ENCODE assay signal across 19 cellular contexts in genomic region chr19:39339636-39340035, GRCh38. TPM values are rescaled to one million over a fixed set of nuclear protein-coding genes. Genes with fewer than 3 reads are reported as not detected.
DNase-seq lines count a peak whose midpoint lies in the region; ATAC-seq, FAIRE-seq and TF ChIP-seq lines count a peak whose summit lies in the region.
"Had no signal": no experiment of that assay in that cellular context is flagged by ENCODE, and none has a peak within 500 bp of the region (broad histone marks: within the 10 kb centered on the region; RNA-seq: fewer than 3 reads in every experiment).

No MANE protein-coding gene starts in this region.

- H3K4me1 Mint-ChIP-seq in T-helper 1 cell treated with Interleukin-12 subunit alpha and Interleukin-12 subunit beta and Interleukin-4 antibody, amounts not matched to agents 30 μg/mL and 1 μg/mL, for 36 hours (ENCODE audit: low read depth): peaks cover 54% of the 10 kb centered on the region
- peaks cover 53% of the 10 kb centered on the region for H3K4me1 Mint-ChIP-seq in activated CD8-positive, alpha-beta T cell treated with anti-CD3 and anti-CD28 coated beads for 36 hours (ENCODE audit: low read depth)
- peaks cover 59 to 73% (median 67%) of the 10 kb centered on the region in 7 donors for H3K4me1 Mint-ChIP-seq in naive thymus-derived CD4-positive, alpha-beta T cell

- no peak for TF ChIP-seq CTCF in activated CD8-positive, alpha-beta T cell treated with anti-CD3 and anti-CD28 coated beads for 36 hours (IDR thresholded peaks at IDR 0.05)

- TF ChIP-seq POLR2A in GM12891 (IDR thresholded peaks at IDR 0.05; ENCODE audit: low read depth, low read length): no peak

- FAIRE-seq in GM12891 (lab: Jason Lieb, UNC): peak; percentile 88

- H3K4me3 ChIP-seq in naive thymus-derived CD4-positive, alpha-beta T cell (ENCODE audit: low read length): no peak overlapping the region
- H3K4me3 ChIP-seq: Peyer's patch had no signal

- peak overlapping the region; percentile 78 for H3K27ac ChIP-seq in naive thymus-derived CD4-positive, alpha-beta T cell (ENCODE audit: low read depth, low read length)
- H3K27ac ChIP-seq: 22Rv1 had no signal

- H3K4me1 ChIP-seq in naive thymus-derived CD4-positive, alpha-beta T cell (ENCODE audit: control insufficient read depth in 2 of 2, insufficient read depth in 2 of 2, low read length in 2 of 2): peaks cover 31 to 50% of the 10 kb centered on the region in 2 donors

- intact Hi-C loops in activated CD8-positive, alpha-beta T cell treated with anti-CD3 and anti-CD28 coated beads for 36 hours (cut with micrococcal nuclease): loop anchor here (5.0 to 10.0 kb wide), 2 partner anchors 73 to 215 kb away; partner anchors contain the start of genes PAK4 and PLEKHG2
- intact Hi-C loops in naive thymus-derived CD4-positive, alpha-beta T cell (cut with micrococcal nuclease): loop anchor here (2.0 to 10.0 kb wide), 12 partner anchors 19 to 1923 kb away; partner anchors contain the start of genes COQ8B (in 1 of the 2), DYRK1B (in 1 of the 2), EID2B (in 1 of the 2) and HNRNPUL1 (in 1 of the 2)

- no peak for ATAC-seq in activated CD8-positive, alpha-beta T cell treated with anti-CD3 and anti-CD28 coated beads for 36 hours
- ATAC-seq in naive thymus-derived CD4-positive, alpha-beta T cell: no peak
- ATAC-seq: WTC11 had no signal

- H3K27ac Mint-ChIP-seq in T-helper 1 cell treated with Interleukin-12 subunit alpha and Interleukin-12 subunit beta and Interleukin-4 antibody, amounts not matched to agents 30 μg/mL and 1 μg/mL, for 36 hours: peak overlapping the region; percentile 88
- H3K27ac Mint-ChIP-seq in activated CD8-positive, alpha-beta T cell treated with anti-CD3 and anti-CD28 coated beads for 36 hours: peak overlapping the region; percentile 94
- H3K27ac Mint-ChIP-seq in naive thymus-derived CD4-positive, alpha-beta T cell: peak overlapping the region; percentile 36 to 97 (median 96)
- H3K27ac Mint-ChIP-seq: WTC11 had no signal

- no peak for DNase-seq in T-helper 1 cell
- DNase-seq in GM12891 (ENCODE audit: insufficient read length, low spot score): no peak
- no peak for DNase-seq in activated CD8-positive, alpha-beta T cell treated with anti-CD3 and anti-CD28 coated beads for 36 hours
- no peak for DNase-seq in naive thymus-derived CD4-positive, alpha-beta T cell
- DNase-seq in cerebellar cortex (ENCODE audit: low spot score): no peak
- no peak for DNase-seq in hippocampal formation (lab: John Stamatoyannopoulos, UW)
- DNase-seq in NCI-H82 (lab: John Stamatoyannopoulos, UW): no peak
- DNase-seq: effector memory CD4-positive, alpha-beta T cell; NCI-H2081; NCI-H526; Peyer's patch had no signal

- peak overlapping the region; percentile 93 for H3K4me3 Mint-ChIP-seq in T-helper 1 cell treated with Interleukin-12 subunit alpha and Interleukin-12 subunit beta and Interleukin-4 antibody, amounts not matched to agents 30 μg/mL and 1 μg/mL, for 36 hours
- peak overlapping the region; percentile 88 for H3K4me3 Mint-ChIP-seq in activated CD8-positive, alpha-beta T cell treated with anti-CD3 and anti-CD28 coated beads for 36 hours
- H3K4me3 Mint-ChIP-seq in naive thymus-derived CD4-positive, alpha-beta T cell: peak overlapping the region in 8 of 10 donors; percentile 52 to 100 (median 96)

- POLR2A ChIA-PET in activated CD8-positive, alpha-beta T cell treated with anti-CD3 and anti-CD28 coated beads for 36 hours (lab: Charles Lee): no interaction called here
- POLR2A ChIA-PET in naive thymus-derived CD4-positive, alpha-beta T cell (lab: Charles Lee): interaction anchor here (0.7 to 1.5 kb wide), 4 partner anchors 63 to 268 kb away, joined by 3 to 7 read pairs (median 3); partner anchors contain the start of gene PLEKHG2

- H3K9me3 ChIP-seq in naive thymus-derived CD4-positive, alpha-beta T cell (ENCODE audit: control insufficient read depth in 2 of 3, low read length in 3 of 3): no peaks in the 10 kb centered on the region
- H3K9me3 ChIP-seq: Peyer's patch had no signal

- no peaks in the 10 kb centered on the region for H3K27me3 Mint-ChIP-seq in T-helper 1 cell treated with Interleukin-12 subunit alpha and Interleukin-12 subunit beta and Interleukin-4 antibody, amounts not matched to agents 30 μg/mL and 1 μg/mL, for 36 hours (ENCODE audit: low read depth)
- H3K27me3 Mint-ChIP-seq in activated CD8-positive, alpha-beta T cell treated with anti-CD3 and anti-CD28 coated beads for 36 hours: no peaks in the 10 kb centered on the region
- no peaks in the 10 kb centered on the region for H3K27me3 Mint-ChIP-seq in naive thymus-derived CD4-positive, alpha-beta T cell

- no peaks in the 10 kb centered on the region for H3K9me3 Mint-ChIP-seq in T-helper 1 cell treated with Interleukin-12 subunit alpha and Interleukin-12 subunit beta and Interleukin-4 antibody, amounts not matched to agents 30 μg/mL and 1 μg/mL, for 36 hours
- H3K9me3 Mint-ChIP-seq in activated CD8-positive, alpha-beta T cell treated with anti-CD3 and anti-CD28 coated beads for 36 hours: peaks cover 1% of the 10 kb centered on the region
- H3K9me3 Mint-ChIP-seq in naive thymus-derived CD4-positive, alpha-beta T cell: peaks cover 0 to 1% (median 0%) of the 10 kb centered on the region in 11 donors
- H3K9me3 Mint-ChIP-seq: WTC11 had no signal

- H3K36me3 ChIP-seq in naive thymus-derived CD4-positive, alpha-beta T cell (ENCODE audit: control insufficient read depth in 2 of 3, insufficient read depth in 3 of 3, low read length in 3 of 3): peaks cover 0 to 3% (median 0%) of the 10 kb centered on the region in 3 experiments
- H3K36me3 ChIP-seq: Peyer's patch had no signal

- no peaks in the 10 kb centered on the region for H3K27me3 ChIP-seq in naive thymus-derived CD4-positive, alpha-beta T cell (ENCODE audit: control insufficient read depth in 2 of 2, insufficient read depth in 2 of 2, low read length in 2 of 2)
- H3K27me3 ChIP-seq: Peyer's patch had no signal

- H3K36me3 Mint-ChIP-seq in T-helper 1 cell treated with Interleukin-12 subunit alpha and Interleukin-12 subunit beta and Interleukin-4 antibody, amounts not matched to agents 30 μg/mL and 1 μg/mL, for 36 hours (ENCODE audit: low read depth): peaks cover 24% of the 10 kb centered on the region
- H3K36me3 Mint-ChIP-seq in activated CD8-positive, alpha-beta T cell treated with anti-CD3 and anti-CD28 coated beads for 36 hours (ENCODE audit: low read depth): peaks cover 12% of the 10 kb centered on the region
- H3K36me3 Mint-ChIP-seq in naive thymus-derived CD4-positive, alpha-beta T cell: peaks cover 5 to 26% (median 8%) of the 10 kb centered on the region in 5 donors

- CTCF ChIA-PET in activated CD8-positive, alpha-beta T cell treated with anti-CD3 and anti-CD28 coated beads for 36 hours (lab: Charles Lee): interaction anchor here (1.0 to 1.3 kb wide), 2 partner anchors 72 to 193 kb away, joined by 3 read pairs; partner anchors contain the start of gene EID2B
- CTCF ChIA-PET in naive thymus-derived CD4-positive, alpha-beta T cell (lab: Charles Lee): no interaction called here

TF ChIP-seq in GM12891, 5 proteins besides CTCF, POLR2A, EP300 and RAD21:
- TF ChIP-seq PAX5 (IDR thresholded peaks at IDR 0.05; ENCODE audit: insufficient read depth, low read length, severe bottlenecking) (no peak), POU2F2 (IDR thresholded peaks at IDR 0.05; ENCODE audit: low read depth, low read length) (no peak), TAF1 (IDR thresholded peaks at IDR 0.05; ENCODE audit: low read depth, low read length) (no peak), SPI1 (IDR thresholded peaks at IDR 0.05; ENCODE audit: low read depth, low read length) (no peak), POLR2AphosphoS5 (IDR thresholded peaks at IDR 0.05; ENCODE audit: low read depth, low read length) (no peak)

RNA-seq across cellular contexts. Expression of gene SAMD4B, which starts 2.6 kb away (rescaled TPM):
- 23.9 TPM for polyA plus RNA-seq in GM12891 (2012; ENCODE audit: low read depth, missing spikeins)
- 10 to 100 TPM; 35.5 to 37.1 TPM for total RNA-seq in activated CD8-positive, alpha-beta T cell treated with anti-CD3 and anti-CD28 coated beads for 36 hours
- total RNA-seq in naive thymus-derived CD4-positive, alpha-beta T cell: 10 to 100 TPM; 52.0 to 84.6 (median 65.6) TPM
- polyA plus RNA-seq in naive thymus-derived CD4-positive, alpha-beta T cell: 10 to 100 TPM in 1 of 2 donors, 1 to 10 TPM in 1; 7.3 to 19.7 TPM

RNA-seq across cellular contexts. Expression of gene GMFG, which starts 3.8 kb away (rescaled TPM):
- polyA plus RNA-seq in GM12891 (2012; ENCODE audit: low read depth, missing spikeins): 296 TPM
- total RNA-seq in activated CD8-positive, alpha-beta T cell treated with anti-CD3 and anti-CD28 coated beads for 36 hours: 100 to 1,000 TPM; 280 to 297 TPM
- total RNA-seq in naive thymus-derived CD4-positive, alpha-beta T cell: 100 to 1,000 TPM; 345 to 516 (median 429) TPM
- 1,000 to 10,000 TPM; 1,379 to 1,413 TPM for polyA plus RNA-seq in naive thymus-derived CD4-positive, alpha-beta T cell
- total RNA-seq: G401 had no signal

RNA-seq across cellular contexts. Expression of gene LRFN1, which starts 19.0 kb away (rescaled TPM):
- polyA plus RNA-seq in GM12891 (2012; ENCODE audit: low read depth, missing spikeins): 0.60 TPM
- total RNA-seq in activated CD8-positive, alpha-beta T cell treated with anti-CD3 and anti-CD28 coated beads for 36 hours: 1 to 10 TPM; 6.1 to 6.5 TPM
- total RNA-seq in naive thymus-derived CD4-positive, alpha-beta T cell: 10 to 100 TPM in 2 of 5 experiments, 1 to 10 TPM in 3; 4.0 to 11.6 (median 6.0) TPM
- 1 to 10 TPM; 3.9 to 7.1 TPM for polyA plus RNA-seq in naive thymus-derived CD4-positive, alpha-beta T cell

RNA-seq across cellular contexts. Expression of gene IFNL1, which starts 43.4 kb away (rescaled TPM):
- not detected for polyA plus RNA-seq in GM12891 (2012; ENCODE audit: low read depth, missing spikeins)
- total RNA-seq in activated CD8-positive, alpha-beta T cell treated with anti-CD3 and anti-CD28 coated beads for 36 hours: not detected
- total RNA-seq in naive thymus-derived CD4-positive, alpha-beta T cell: not detected
- not detected for polyA plus RNA-seq in naive thymus-derived CD4-positive, alpha-beta T cell
- total RNA-seq: G401, M059J, mononuclear cell, Peyer's patch, posterior vena cava, subcutaneous adipose tissue, WTC11 had no signal

RNA-seq across cellular contexts. Expression of gene PAF1, which starts 51.3 kb away (rescaled TPM):
- polyA plus RNA-seq in GM12891 (2012; ENCODE audit: low read depth, missing spikeins): 30.3 TPM
- 10 to 100 TPM; 35.5 to 36.5 TPM for total RNA-seq in activated CD8-positive, alpha-beta T cell treated with anti-CD3 and anti-CD28 coated beads for 36 hours
- total RNA-seq in naive thymus-derived CD4-positive, alpha-beta T cell: 100 to 1,000 TPM in 1 of 5 experiments, 10 to 100 TPM in 4; 42.8 to 104 (median 55.5) TPM
- 10 to 100 TPM; 35.8 to 59.7 TPM for polyA plus RNA-seq in naive thymus-derived CD4-positive, alpha-beta T cell
